ENCODE assay signal across 8 cellular contexts in the genomic region with DNA sequence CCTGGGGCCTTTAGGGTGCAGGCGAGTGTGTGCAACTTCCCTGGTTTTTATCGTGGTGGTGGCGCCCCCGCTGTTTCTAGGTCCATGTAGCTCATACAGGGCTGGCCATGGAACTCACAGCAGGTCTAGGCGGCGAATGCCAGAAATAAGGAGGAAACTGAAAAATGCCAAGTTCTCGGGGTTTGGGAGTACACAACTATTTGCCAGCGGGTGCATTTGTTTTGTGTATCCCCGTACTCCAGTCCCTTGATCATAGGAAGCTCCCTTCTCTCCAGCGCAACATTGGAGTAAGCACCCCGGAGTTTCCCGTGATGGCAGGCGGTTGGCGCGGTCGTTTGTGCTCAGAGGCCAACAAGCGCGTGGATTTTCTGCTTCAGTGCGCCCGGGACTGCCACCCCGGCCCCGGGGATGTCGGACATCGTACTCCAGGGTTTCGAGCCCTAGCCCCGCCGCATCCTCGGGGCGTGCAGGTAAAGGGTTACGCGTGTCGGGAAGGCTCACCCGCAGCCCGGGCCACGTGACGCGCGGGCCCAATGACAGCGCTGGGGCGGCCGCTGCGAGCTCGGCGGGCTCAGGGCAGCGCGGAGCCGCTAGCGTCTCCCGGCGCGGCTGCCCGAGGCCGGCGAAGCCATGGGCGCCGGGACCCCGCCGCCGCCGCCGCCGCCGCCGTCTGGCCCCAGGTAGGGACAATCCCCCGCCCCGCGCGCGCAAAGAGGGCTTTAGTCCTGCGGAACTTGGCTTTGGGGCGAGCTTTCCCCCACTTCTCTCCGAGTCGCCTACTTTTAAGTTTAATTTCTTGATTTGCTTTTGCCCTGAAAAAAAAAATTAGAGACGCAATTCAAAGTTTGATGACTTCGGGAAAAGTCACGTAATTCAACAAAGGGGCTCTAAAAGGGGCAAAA.
DNase-seq lines count a peak whose midpoint lies in the region; ATAC-seq and TF ChIP-seq lines count a peak whose summit lies in the region.

No MANE protein-coding gene starts in this region.

- H3K9me2 ChIP-seq in HCT116 (ENCODE audit: insufficient read depth), result no peaks in the 10 kb centered on the region

- H3K4me3 ChIP-seq in GM06990 (replicated peaks; ENCODE audit: low read depth, low read length) (peak overlapping the region; percentile 39), HCT116 (replicated peaks in 1 of 2; ENCODE audit: low read depth in 1 of 2, low read length in 2 of 2) (no peak overlapping the region)
- peak overlapping the region; percentile 49 for H3K4me3 ChIP-seq in effector memory CD4-positive, alpha-beta T cell (ENCODE audit: insufficient read depth, low read depth, low read length, poor library complexity, severe bottlenecking)

- no peak overlapping the region for H3K9ac ChIP-seq in HCT116 (ENCODE audit: low read length)

- H3K4me1 Mint-ChIP-seq in activated CD4-positive, alpha-beta memory T cell treated with anti-CD3 and anti-CD28 coated beads, Interleukin-2, amount 10 ng/mL, durations not matched to agents 7 days and 5 days, result peaks cover 19% of the 10 kb centered on the region
- H3K4me1 Mint-ChIP-seq in memory B cell, result peaks cover 8% of the 10 kb centered on the region

- no peaks in the 10 kb centered on the region for H3K4me1 ChIP-seq in HCT116 (ENCODE audit: control insufficient read depth in 1 of 2, insufficient read depth in 2 of 2, low read length in 2 of 2)
- H3K4me1 ChIP-seq in effector memory CD4-positive, alpha-beta T cell (ENCODE audit: control insufficient read depth, insufficient read depth, low read length, poor library complexity, severe bottlenecking), result peaks cover 9% of the 10 kb centered on the region

- no peaks in the 10 kb centered on the region for H3K36me3 ChIP-seq in GM06990 (ENCODE audit: control insufficient read depth, insufficient read depth, low read length)
- H3K36me3 ChIP-seq in HCT116 (ENCODE audit: control insufficient read depth in 1 of 2, insufficient read depth in 2 of 2, low read length in 2 of 2), result no peaks in the 10 kb centered on the region
- H3K36me3 ChIP-seq in effector memory CD4-positive, alpha-beta T cell (ENCODE audit: control insufficient read depth, insufficient read depth, low read length), result no peaks in the 10 kb centered on the region

- H3K4me2 ChIP-seq in HCT116 (ENCODE audit: low read length), result no peak overlapping the region

- CTCF ChIA-PET in HCT116 (lab: Charles Lee), result interaction anchor here (0.9 to 1.8 kb wide), 12 partner anchors 8 to 582 kb away, joined by 3 to 15 read pairs (median 4); no protein-coding TSS in a partner anchor
- CTCF ChIA-PET in activated CD4-positive, alpha-beta memory T cell treated with anti-CD3 and anti-CD28 coated beads, Interleukin-2, amount 10 ng/mL, durations not matched to agents 7 days and 5 days (lab: Charles Lee), result interaction anchor here (0.6 to 1.8 kb wide), 12 partner anchors 10 to 438 kb away, joined by 3 to 9 read pairs (median 3); a partner anchor contains a TSS

- POLR2A ChIA-PET in HCT116 (lab: Charles Lee), result no interaction called here
- POLR2A ChIA-PET in activated CD4-positive, alpha-beta memory T cell treated with anti-CD3 and anti-CD28 coated beads, Interleukin-2, amount 10 ng/mL, durations not matched to agents 7 days and 5 days (lab: Charles Lee), result no interaction called here

- no peak overlapping the region for H3K27ac Mint-ChIP-seq in activated CD4-positive, alpha-beta memory T cell treated with anti-CD3 and anti-CD28 coated beads, Interleukin-2, amount 10 ng/mL, durations not matched to agents 7 days and 5 days
- no peak overlapping the region for H3K27ac Mint-ChIP-seq in memory B cell

- peak; percentile 15 for DNase-seq in GM06990 (ENCODE audit: extremely low read depth, insufficient read length)
- DNase-seq in HCT116 (ENCODE audit: low read depth, low spot score), result no peak
- DNase-seq in NCI-H2081 (lab: John Stamatoyannopoulos, UW), result peak; percentile 57 to 74
- peak; percentile 42 for DNase-seq in activated CD4-positive, alpha-beta memory T cell treated with anti-CD3 and anti-CD28 coated beads, Interleukin-2, amount 10 ng/mL, durations not matched to agents 7 days and 5 days
- DNase-seq in effector memory CD4-positive, alpha-beta T cell, result peak in 2 of 3 donors; percentile 0 to 16
- DNase-seq in memory B cell (ENCODE audit: low spot score in 2 of 2), result peak in 1 of 2 donors; percentile 18
- peak; percentile 23 to 38 (median 26) for DNase-seq in stimulated activated CD4-positive, alpha-beta T cell treated with anti-CD3 and anti-CD28 coated beads, TNF-alpha, amount 100 ng/mL, for 4 hours (ENCODE audit: low read depth in 3 of 3)
- DNase-seq in DMS153 treated with DMSO at 0.1 percent for 48 hours (lab: John Stamatoyannopoulos, UW; ENCODE audit: unreplicated experiment), result no peak

- RAD21 ChIA-PET in HCT116 (lab: Charles Lee; ENCODE audit: low non-redundant PET in 1 of 2, low total read pairs in 2 of 2, uncharacterized antibody in 2 of 2, unreplicated experiment in 2 of 2), result interaction anchor here in 1 of 2 experiments (1.0 kb wide), 1 partner anchor 113 kb away, joined by 5 read pairs; no protein-coding TSS in a partner anchor

- H3K27me3 Mint-ChIP-seq in activated CD4-positive, alpha-beta memory T cell treated with anti-CD3 and anti-CD28 coated beads, Interleukin-2, amount 10 ng/mL, durations not matched to agents 7 days and 5 days, result peaks cover 56% of the 10 kb centered on the region
- peaks cover 31% of the 10 kb centered on the region for H3K27me3 Mint-ChIP-seq in memory B cell

- H3K36me3 Mint-ChIP-seq in activated CD4-positive, alpha-beta memory T cell treated with anti-CD3 and anti-CD28 coated beads, Interleukin-2, amount 10 ng/mL, durations not matched to agents 7 days and 5 days (ENCODE audit: low read depth), result no peaks in the 10 kb centered on the region
- no peaks in the 10 kb centered on the region for H3K36me3 Mint-ChIP-seq in memory B cell

- H3K9me3 Mint-ChIP-seq in activated CD4-positive, alpha-beta memory T cell treated with anti-CD3 and anti-CD28 coated beads, Interleukin-2, amount 10 ng/mL, durations not matched to agents 7 days and 5 days, result no peaks in the 10 kb centered on the region
- H3K9me3 Mint-ChIP-seq in memory B cell, result no peaks in the 10 kb centered on the region

- H3K27ac ChIP-seq in HCT116 (ENCODE audit: low read depth, low read length), result no peak overlapping the region
- no peak overlapping the region for H3K27ac ChIP-seq in effector memory CD4-positive, alpha-beta T cell (ENCODE audit: insufficient read depth, low read length, poor library complexity, severe bottlenecking)

- no peak overlapping the region for H2AFZ ChIP-seq in HCT116 (ENCODE audit: low read depth, low read length, poor library complexity, severe bottlenecking)

- no peaks in the 10 kb centered on the region for H3K9me3 ChIP-seq in HCT116 (ENCODE audit: control insufficient read depth in 1 of 2, insufficient read depth in 1 of 2, low read depth in 1 of 2, low read length in 2 of 2)
- no peaks in the 10 kb centered on the region for H3K9me3 ChIP-seq in effector memory CD4-positive, alpha-beta T cell (ENCODE audit: control insufficient read depth, low read length)

- intact Hi-C loops in HCT116 (cut with micrococcal nuclease), result loop anchor here (1.0 to 5.0 kb wide), 3 partner anchors 113 to 584 kb away; no protein-coding TSS in a partner anchor

- H3K27me3 ChIP-seq in GM06990 (replicated peaks; ENCODE audit: control insufficient read depth, insufficient read depth, low read length) (peaks cover 1% of the 10 kb centered on the region), HCT116 (ENCODE audit: insufficient read depth, low read length) (no peaks in the 10 kb centered on the region)
- H3K27me3 ChIP-seq in effector memory CD4-positive, alpha-beta T cell (replicated peaks; ENCODE audit: control insufficient read depth, insufficient read depth, low read length, poor library complexity, severe bottlenecking), result peaks cover 3% of the 10 kb centered on the region

- no peaks in the 10 kb centered on the region for H3K79me2 ChIP-seq in HCT116 (ENCODE audit: insufficient read depth, low read length)

- peak; percentile 74 for ATAC-seq in HCT116
- peak; percentile 76 for ATAC-seq in memory B cell (ENCODE audit: low read depth)

- H4K20me1 ChIP-seq in HCT116 (ENCODE audit: insufficient read depth), result no peaks in the 10 kb centered on the region

- no peak for TF ChIP-seq CTCF in GM06990 (IDR thresholded peaks at IDR 0.05; ENCODE audit: insufficient read depth, low read length, poor library complexity, severe bottlenecking)
- TF ChIP-seq CTCF in HCT116 (IDR thresholded peaks at IDR 0.05 in 2 of 3, conservative IDR thresholded peaks at IDR 0.05 in 1 of 3; ENCODE audit: borderline replicate concordance in 1 of 3, insufficient read depth in 1 of 3, low read depth in 2 of 3, low read length in 2 of 3), result no peak

- no TSS peak for BruUV-seq in HCT116 (replicated peaks; lab: Mats Ljungman, UMichigan)

- no peak for TF ChIP-seq RAD21 in HCT116 (IDR thresholded peaks at IDR 0.05; ENCODE audit: low read depth)

- TF ChIP-seq POLR2A in HCT116 (IDR thresholded peaks at IDR 0.05; ENCODE audit: borderline replicate concordance, extremely low read depth, insufficient read depth, insufficient read length), result no peak

- H3K4me3 Mint-ChIP-seq in activated CD4-positive, alpha-beta memory T cell treated with anti-CD3 and anti-CD28 coated beads, Interleukin-2, amount 10 ng/mL, durations not matched to agents 7 days and 5 days, result peak overlapping the region; percentile 12
- peak overlapping the region; percentile 66 for H3K4me3 Mint-ChIP-seq in memory B cell

TF ChIP-seq in HCT116, 20 proteins besides CTCF, POLR2A, EP300 and RAD21:
- TF ChIP-seq, protein P1, sequence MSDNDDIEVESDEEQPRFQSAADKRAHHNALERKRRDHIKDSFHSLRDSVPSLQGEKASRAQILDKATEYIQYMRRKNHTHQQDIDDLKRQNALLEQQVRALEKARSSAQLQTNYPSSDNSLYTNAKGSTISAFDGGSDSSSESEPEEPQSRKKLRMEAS (IDR thresholded peaks at IDR 0.05), result no peak
- TF ChIP-seq JUND (IDR thresholded peaks at IDR 0.05), result no peak
- TF ChIP-seq TCF7L2 (IDR thresholded peaks at IDR 0.05; ENCODE audit: borderline replicate concordance, extremely low read depth, insufficient read depth, insufficient read length), result no peak
- no peak for TF ChIP-seq ZNF274 (IDR thresholded peaks at IDR 0.05; ENCODE audit: low read depth, low read length)
- TF ChIP-seq EGR1 (IDR thresholded peaks at IDR 0.05; ENCODE audit: low read depth), result no peak
- no peak for TF ChIP-seq CEBPB (IDR thresholded peaks at IDR 0.05; ENCODE audit: low read depth)
- no peak for TF ChIP-seq YY1 (IDR thresholded peaks at IDR 0.05; ENCODE audit: extremely low read depth, insufficient replicate concordance, low read depth, low read length)
TF ChIP-seq in HCT116: peak in this region for 0.

Comparison
In these comparisons a context has a peak if more than half of its experiments do, and no peak if none do; other contexts are left out.
1. DNase-seq: peak in GM06990 (single experiment), NCI-H2081 (2 of 2), activated CD4-positive, alpha-beta memory T cell treated with anti-CD3 and anti-CD28 coated beads, Interleukin-2, amount 10 ng/mL, durations not matched to agents 7 days and 5 days (single experiment), effector memory CD4-positive, alpha-beta T cell (2 of 3) and stimulated activated CD4-positive, alpha-beta T cell treated with anti-CD3 and anti-CD28 coated beads, TNF-alpha, amount 100 ng/mL, for 4 hours (3 of 3); none in HCT116 (single experiment) and DMS153 treated with DMSO at 0.1 percent for 48 hours (single experiment).
2. H3K4me3 ChIP-seq: peak in GM06990 (single experiment) and effector memory CD4-positive, alpha-beta T cell (single experiment); none in HCT116 (0 of 2).